In the genomic region with DNA sequence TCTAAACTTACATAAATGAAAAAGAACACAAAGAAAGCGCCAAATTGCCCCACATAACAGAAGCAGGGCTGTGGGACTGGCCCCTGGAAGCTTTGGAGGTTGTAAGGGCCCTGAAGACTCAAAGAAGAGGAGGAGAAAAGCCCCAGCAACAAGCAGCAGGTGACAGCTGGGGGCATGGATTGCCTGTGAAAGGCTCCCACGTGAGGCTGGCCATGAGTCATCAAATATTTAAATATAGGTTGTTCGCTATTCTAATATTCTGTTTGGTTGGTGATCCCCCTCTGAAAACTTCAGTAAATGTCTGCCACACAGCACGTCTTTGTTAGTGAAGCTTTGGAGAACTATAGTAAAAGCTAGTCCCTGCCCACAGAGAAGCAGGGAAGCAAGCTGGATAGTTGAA, we compare ENCODE assay signal across 13 cellular contexts.
DNase-seq lines count a peak whose midpoint lies in the region; ATAC-seq and TF ChIP-seq lines count a peak whose summit lies in the region.
"Had no signal": no experiment of that assay in that cellular context is flagged by ENCODE, and none has a peak within 500 bp of the region (broad histone marks: within the 10 kb centered on the region; RNA-seq: fewer than 3 reads in every experiment).

No MANE protein-coding gene starts in this region.

- H3K27ac ChIP-seq in stomach = no peak overlapping the region
- no peak overlapping the region for H3K27ac ChIP-seq in OCI-LY7 (ENCODE audit: low read depth, low read length, poor library complexity, severe bottlenecking)
- H3K27ac ChIP-seq: KMS-11, parathyroid adenoma had no signal

- H4K20me1 ChIP-seq in OCI-LY7 (ENCODE audit: insufficient read depth, low read length) = no peaks in the 10 kb centered on the region

- peaks cover 44% of the 10 kb centered on the region for H3K4me1 Mint-ChIP-seq in nephron

- H3K9me3 Mint-ChIP-seq in nephron = peaks cover 6% of the 10 kb centered on the region

- H3K79me2 ChIP-seq in OCI-LY7 (ENCODE audit: insufficient read depth, low read depth, low read length) = no peaks in the 10 kb centered on the region
- H3K79me2 ChIP-seq: parathyroid adenoma had no signal

- 61 to 75% (median 72%) methylated on average over 4 of the region's 4 CpGs for WGBS in stomach, 5 donors

- ATAC-seq in GM18868 (IDR thresholded peaks at IDR 0.05; ENCODE audit: unreplicated experiment) (peak; percentile 88), HG02571 (IDR thresholded peaks at IDR 0.05; ENCODE audit: unreplicated experiment) (peak; percentile 79), HG03565 (IDR thresholded peaks at IDR 0.05; ENCODE audit: unreplicated experiment) (peak; percentile 59), HG02623 (IDR thresholded peaks at IDR 0.05; ENCODE audit: unreplicated experiment) (no peak)

- CTCF ChIA-PET in OCI-LY7 (lab: Charles Lee; ENCODE audit: unreplicated experiment) = no interaction called here

- intact Hi-C loops in stomach (cut with DNase I; ENCODE audit: low total_unique reads) = no loop called here
- intact Hi-C loops in OCI-LY7 (cut with micrococcal nuclease; ENCODE audit: unreplicated experiment) = no loop called here

- BruUV-seq in OCI-LY7 (replicated peaks; lab: Mats Ljungman, UMichigan) = no TSS peak

- DNase-seq in stomach = no peak
- no peak for DNase-seq in OCI-LY7 (ENCODE audit: low spot score)
- DNase-seq in ureter (ENCODE audit: low spot score) = no peak
- DNase-seq: cerebellar nuclear complex, GDM1, hippocampal formation had no signal

- H3K4me3 ChIP-seq in stomach (no peak overlapping the region), OCI-LY7 (ENCODE audit: low read depth, low read length, poor library complexity, severe bottlenecking) (no peak overlapping the region)

- peaks cover 0 to 8% (median 0%) of the 10 kb centered on the region in 4 donors for H3K9me3 ChIP-seq in stomach
- no peaks in the 10 kb centered on the region for H3K9me3 ChIP-seq in OCI-LY7 (ENCODE audit: low read length)

- no peak overlapping the region for H2AFZ ChIP-seq in OCI-LY7 (ENCODE audit: low read length)
- H2AFZ ChIP-seq: parathyroid adenoma had no signal

- POLR2A ChIA-PET in OCI-LY7 (lab: Charles Lee) = interaction anchor here (0.9 to 2.1 kb wide), 3 partner anchors 10 to 116 kb away, joined by 4 to 7 read pairs (median 6); no protein-coding TSS in a partner anchor

- H3K27me3 Mint-ChIP-seq in nephron (ENCODE audit: low read depth) = no peaks in the 10 kb centered on the region

- H3K9me2 ChIP-seq in OCI-LY7 (ENCODE audit: insufficient read depth, low read length) = no peaks in the 10 kb centered on the region

- no peak overlapping the region for H3K4me2 ChIP-seq in OCI-LY7 (ENCODE audit: low read length)
- H3K4me2 ChIP-seq: KMS-11 had no signal

- no peaks in the 10 kb centered on the region for H3K27me3 ChIP-seq in stomach

- H3K36me3 Mint-ChIP-seq in nephron (ENCODE audit: low read depth) = no peaks in the 10 kb centered on the region

- no peak for TF ChIP-seq POLR2A in stomach (IDR thresholded peaks at IDR 0.05)

- H3K4me1 ChIP-seq in stomach (peaks cover 0 to 4% (median 0%) of the 10 kb centered on the region in 4 donors), OCI-LY7 (ENCODE audit: insufficient read depth, low read length, poor library complexity, severe bottlenecking) (no peaks in the 10 kb centered on the region)
- H3K4me1 ChIP-seq: parathyroid adenoma had no signal

- no peak overlapping the region for H3K4me3 Mint-ChIP-seq in nephron

- no peak for TF ChIP-seq CTCF in nephron (IDR thresholded peaks at IDR 0.05; ENCODE audit: unreplicated experiment in 3 of 3)
- no peak for TF ChIP-seq CTCF in stomach (IDR thresholded peaks at IDR 0.05)
- no peak for TF ChIP-seq CTCF in OCI-LY7 (conservative IDR thresholded peaks at IDR 0.05; ENCODE audit: low read length)

- TF ChIP-seq EP300 in stomach (IDR thresholded peaks at IDR 0.05) = no peak

- H3K36me3 ChIP-seq in stomach (no peaks in the 10 kb centered on the region), OCI-LY7 (ENCODE audit: insufficient read depth, low read length) (no peaks in the 10 kb centered on the region)

- H3K27ac Mint-ChIP-seq in nephron = peak overlapping the region in 2 of 3 experiments; percentile 7 to 26
